8 cellular contexts compared by ENCODE assay signal in the genomic region with DNA sequence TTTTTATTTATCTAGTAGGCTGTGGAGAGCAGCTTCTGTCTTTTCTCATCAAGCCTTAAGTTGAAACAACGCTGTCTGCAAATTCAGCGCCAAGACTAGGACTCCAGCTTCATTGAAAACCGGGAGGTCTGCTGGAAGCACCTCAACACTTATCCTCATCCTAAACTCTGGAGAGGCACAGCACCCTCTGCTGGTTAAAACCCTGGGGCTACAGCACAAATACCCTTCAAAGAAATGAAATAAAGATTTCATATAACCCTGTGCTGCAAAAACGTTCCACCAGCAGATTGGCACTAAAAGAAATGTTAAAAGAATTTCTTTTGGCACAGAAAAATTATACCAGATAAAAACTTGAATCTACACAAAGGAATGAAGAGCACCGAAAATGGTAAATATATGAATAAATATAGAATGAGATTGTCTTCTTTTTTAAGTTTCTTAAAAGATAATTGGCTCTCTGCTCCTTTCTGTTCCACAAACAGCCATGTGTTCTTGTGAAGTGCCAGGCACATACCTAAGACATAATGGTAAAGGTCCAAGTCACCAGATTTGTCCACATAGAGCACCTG.
DNase-seq lines count a peak whose midpoint lies in the region; ATAC-seq, FAIRE-seq and TF ChIP-seq lines count a peak whose summit lies in the region.

No MANE protein-coding gene starts in this region.

- peak; percentile 64 for FAIRE-seq in GM18507 (lab: Jason Lieb, UNC)

- H3K27ac Mint-ChIP-seq in activated CD8-positive, alpha-beta T cell treated with anti-CD3 and anti-CD28 coated beads for 36 hours = no peak overlapping the region

- no peak for TF ChIP-seq POLR2A in erythroblast (IDR thresholded peaks at IDR 0.05; ENCODE audit: low read length)

- POLR2A ChIA-PET in activated CD8-positive, alpha-beta T cell treated with anti-CD3 and anti-CD28 coated beads for 36 hours (lab: Charles Lee) = no interaction called here

- DNase-seq in GM18507 (ENCODE audit: extremely low spot score, insufficient read length, low read depth) (no peak), NCI-H460 (ENCODE audit: extremely low read depth, low read depth) (peak; percentile 11), erythroblast (lab: John Stamatoyannopoulos, UW) (peak; percentile 80 to 86), posterior vena cava (ENCODE audit: low spot score) (peak; percentile 74), NCI-H146 (lab: John Stamatoyannopoulos, UW) (no peak)
- DNase-seq in activated CD8-positive, alpha-beta T cell treated with anti-CD3 and anti-CD28 coated beads for 36 hours = peak; percentile 79

- peaks cover 8% of the 10 kb centered on the region for H3K27me3 Mint-ChIP-seq in activated CD8-positive, alpha-beta T cell treated with anti-CD3 and anti-CD28 coated beads for 36 hours

- no peaks in the 10 kb centered on the region for H3K36me3 Mint-ChIP-seq in activated CD8-positive, alpha-beta T cell treated with anti-CD3 and anti-CD28 coated beads for 36 hours (ENCODE audit: low read depth)

- CTCF ChIA-PET in activated CD8-positive, alpha-beta T cell treated with anti-CD3 and anti-CD28 coated beads for 36 hours (lab: Charles Lee) = interaction anchor here (0.7 to 1.1 kb wide), 10 partner anchors 11 to 521 kb away, joined by 3 to 4 read pairs (median 3); no protein-coding TSS in a partner anchor

- intact Hi-C loops in activated CD8-positive, alpha-beta T cell treated with anti-CD3 and anti-CD28 coated beads for 36 hours (cut with micrococcal nuclease) = loop anchor here (10.0 kb wide), 1 partner anchor 369 kb away; no protein-coding TSS in a partner anchor
- intact Hi-C loops in posterior vena cava (cut with DNase I) = no loop called here

- H3K4me1 Mint-ChIP-seq in activated CD8-positive, alpha-beta T cell treated with anti-CD3 and anti-CD28 coated beads for 36 hours (ENCODE audit: low read depth) = no peaks in the 10 kb centered on the region

- peak; percentile 47 for ATAC-seq in activated CD8-positive, alpha-beta T cell treated with anti-CD3 and anti-CD28 coated beads for 36 hours
- ATAC-seq in GM21381 (IDR thresholded peaks at IDR 0.05; ENCODE audit: unreplicated experiment) = no peak
- no peak for ATAC-seq in GM19452 (IDR thresholded peaks at IDR 0.05; ENCODE audit: unreplicated experiment)

- peak; percentile 78 for TF ChIP-seq CTCF in activated CD8-positive, alpha-beta T cell treated with anti-CD3 and anti-CD28 coated beads for 36 hours (IDR thresholded peaks at IDR 0.05)

- H3K9me3 Mint-ChIP-seq in activated CD8-positive, alpha-beta T cell treated with anti-CD3 and anti-CD28 coated beads for 36 hours = no peaks in the 10 kb centered on the region

- H3K4me3 Mint-ChIP-seq in activated CD8-positive, alpha-beta T cell treated with anti-CD3 and anti-CD28 coated beads for 36 hours = no peak overlapping the region

Comparison
In these comparisons a context has a peak if more than half of its experiments do, and no peak if none do; other contexts are left out.
1. DNase-seq: peak in NCI-H460 (single experiment), activated CD8-positive, alpha-beta T cell treated with anti-CD3 and anti-CD28 coated beads for 36 hours (single experiment), erythroblast (2 of 2) and posterior vena cava (single experiment); none in GM18507 (single experiment) and NCI-H146 (single experiment).